In the genomic region with DNA sequence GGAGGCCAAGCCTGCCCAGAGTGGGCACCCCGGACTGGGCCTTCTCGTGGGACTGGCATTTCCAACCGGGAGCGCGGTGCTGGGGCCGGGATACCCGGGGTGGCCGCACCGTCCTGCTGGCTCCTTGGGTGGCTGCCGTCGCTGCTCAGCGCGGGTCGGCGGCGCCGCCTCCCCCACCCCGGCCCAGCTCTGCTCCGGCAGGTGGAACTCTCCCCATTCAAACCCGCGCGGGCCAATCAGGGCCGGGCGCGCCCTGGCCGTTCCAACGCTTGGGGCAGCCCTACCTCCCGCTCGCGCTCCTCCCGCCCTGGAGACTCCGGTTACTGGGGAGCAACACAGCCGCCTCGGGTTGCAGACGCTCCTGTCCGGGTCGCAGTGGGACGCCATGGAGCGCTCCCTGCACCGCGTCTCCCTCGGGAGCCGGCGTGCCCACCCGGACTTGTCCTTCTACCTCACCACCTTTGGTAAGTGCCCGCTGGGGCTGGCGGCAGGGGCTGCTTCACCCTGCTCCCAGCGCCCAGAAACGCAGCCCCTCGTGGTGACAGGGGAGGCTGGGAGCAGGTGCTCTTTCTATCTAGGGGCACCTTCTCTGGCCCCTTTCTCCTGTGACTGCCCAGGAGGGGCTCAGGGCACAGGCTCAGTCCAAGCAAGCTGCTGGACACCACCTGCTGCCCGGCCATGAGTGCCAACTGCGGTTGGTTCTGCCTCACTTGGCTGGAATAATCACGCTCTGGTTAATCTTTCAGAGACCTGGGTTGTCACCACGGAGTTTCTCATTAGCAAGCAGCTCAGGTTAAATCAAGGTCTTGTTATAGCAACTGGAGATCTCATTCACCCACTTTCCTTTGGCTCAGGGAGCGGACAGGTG, we compare ENCODE assay signal across 8 cellular contexts. TPM values are rescaled to one million over a fixed set of nuclear protein-coding genes. Genes with fewer than 3 reads are reported as not detected.
DNase-seq lines count a peak whose midpoint lies in the region; ATAC-seq and TF ChIP-seq lines count a peak whose summit lies in the region.

A gene (plus strand): TSS at position 310 of the 868 bp plus-strand sequence. CDS start 76 bp downstream, at position 386.

- peak; percentile 100 for ATAC-seq in WTC11
- peak; percentile 96 for ATAC-seq in Right ventricle myocardium inferior
- peak; percentile 86 for ATAC-seq in omental fat pad (ENCODE audit: low FRiP score)
- no peak for ATAC-seq in HG02798 (IDR thresholded peaks at IDR 0.05; ENCODE audit: poor library complexity, unreplicated experiment)

- peak within 1 kb of the TSS in 1 of 7 donors; percentile 31 for H3K27ac Mint-ChIP-seq in CD4-positive, alpha-beta memory T cell
- no peak within 1 kb of the TSS for H3K27ac Mint-ChIP-seq in WTC11

- no peaks in the 10 kb centered on the region for H3K36me3 ChIP-seq in CD4-positive, alpha-beta memory T cell (ENCODE audit: insufficient read depth, low read length)

- no peaks in the 10 kb centered on the region for H3K27me3 ChIP-seq in CD4-positive, alpha-beta memory T cell (ENCODE audit: insufficient read depth, low read length)

- H3K27ac ChIP-seq in CD4-positive, alpha-beta memory T cell (ENCODE audit: low read depth, low read length), result no peak within 1 kb of the TSS

- no peak within 1 kb of the TSS for H3K4me3 ChIP-seq in CD4-positive, alpha-beta memory T cell (ENCODE audit: low read length in 2 of 2)

- no peak for DNase-seq in CD4-positive, alpha-beta memory T cell
- DNase-seq in NCI-H1092 treated with DMSO at 0.1 percent for 48 hours (lab: John Stamatoyannopoulos, UW) (peak; percentile 86), WTC11 (ENCODE audit: low spot score) (peak; percentile 86), Right ventricle myocardium inferior (ENCODE audit: missing footprints) (no peak), omental fat pad (ENCODE audit: low spot score) (no peak), foreskin melanocyte (no peak)
- no peak for DNase-seq in activated naive CD4-positive, alpha-beta T cell treated with Interleukin-2 at 50 U/mL for 16 hours

- H3K4me1 ChIP-seq in CD4-positive, alpha-beta memory T cell (ENCODE audit: insufficient read depth, low read length), result no peaks in the 10 kb centered on the region

- no peak within 1 kb of the TSS for H3K4me3 Mint-ChIP-seq in CD4-positive, alpha-beta memory T cell
- H3K4me3 Mint-ChIP-seq in WTC11, result peak within 1 kb of the TSS; percentile 68

- peaks cover 0 to 5% (median 0%) of the 10 kb centered on the region in 8 donors for H3K9me3 Mint-ChIP-seq in CD4-positive, alpha-beta memory T cell
- H3K9me3 Mint-ChIP-seq in WTC11, result peaks cover 9% of the 10 kb centered on the region; the same call in 1 of the 2 replicates

- H3K27me3 Mint-ChIP-seq in CD4-positive, alpha-beta memory T cell, result no peaks in the 10 kb centered on the region
- H3K27me3 Mint-ChIP-seq in WTC11 (ENCODE audit: low read depth), result peaks cover 40% of the 10 kb centered on the region

- TF ChIP-seq CTCF in WTC11 (IDR thresholded peaks at IDR 0.05), result no peak
- no peak for TF ChIP-seq CTCF in omental fat pad (IDR thresholded peaks at IDR 0.05)

- H3K9me3 ChIP-seq in CD4-positive, alpha-beta memory T cell (ENCODE audit: control insufficient read depth in 1 of 2, low read length in 2 of 2), result no peaks in the 10 kb centered on the region

- intact Hi-C loops in CD4-positive, alpha-beta memory T cell (cut with micrococcal nuclease), result no loop called here
- intact Hi-C loops in Right ventricle myocardium inferior (cut with DNase I), result no loop called here

- POLR2A ChIA-PET in CD4-positive, alpha-beta memory T cell (lab: Charles Lee; ENCODE audit: partially characterized antibody), result no interaction called here
- POLR2A ChIA-PET in WTC11 (lab: Charles Lee), result interaction anchor here (0.6 to 1.1 kb wide), 4 partner anchors 9 to 123 kb away, joined by 3 to 4 read pairs (median 3); no protein-coding TSS in a partner anchor

- H3K36me3 Mint-ChIP-seq in CD4-positive, alpha-beta memory T cell, result no peaks in the 10 kb centered on the region
- no peaks in the 10 kb centered on the region for H3K36me3 Mint-ChIP-seq in WTC11

- CTCF ChIA-PET in CD4-positive, alpha-beta memory T cell (lab: Charles Lee; ENCODE audit: partially characterized antibody), result interaction anchor here (1.3 kb wide), 1 partner anchor 192 kb away, joined by 3 read pairs; no protein-coding TSS in a partner anchor
- CTCF ChIA-PET in WTC11 (lab: Charles Lee), result interaction anchor here (0.6 to 2.6 kb wide), 13 partner anchors 9 to 195 kb away, joined by 3 to 13 read pairs (median 4); no protein-coding TSS in a partner anchor

- H3K4me1 Mint-ChIP-seq in CD4-positive, alpha-beta memory T cell, result peaks cover 0 to 2% (median 0%) of the 10 kb centered on the region in 4 donors
- peaks cover 20% of the 10 kb centered on the region for H3K4me1 Mint-ChIP-seq in WTC11

TF ChIP-seq in WTC11, 78 proteins besides CTCF, POLR2A, EP300 and RAD21 (continues in another document):
- TF ChIP-seq FOXP1 (CRISPR knock-in tag; IDR thresholded peaks at IDR 0.05; ENCODE audit: borderline replicate concordance) (peak; percentile 67; the same call in 1 of the 2 replicates), NFYB (CRISPR knock-in tag; conservative IDR thresholded peaks at IDR 0.05; ENCODE audit: low read depth) (peak; percentile 62; the same call in 1 of the 2 replicates), MYBL2 (CRISPR knock-in tag; IDR thresholded peaks at IDR 0.05) (peak; percentile 99), IRF2 (CRISPR knock-in tag; IDR thresholded peaks at IDR 0.05; ENCODE audit: borderline replicate concordance, low read depth) (no peak), NR1H2 (CRISPR knock-in tag; IDR thresholded peaks at IDR 0.05) (no peak), RELA (CRISPR knock-in tag; IDR thresholded peaks at IDR 0.05; ENCODE audit: borderline replicate concordance) (0 out of 2 replicates have a peak, but pooled peaks have one; percentile 53)
- TF ChIP-seq, protein P1, sequence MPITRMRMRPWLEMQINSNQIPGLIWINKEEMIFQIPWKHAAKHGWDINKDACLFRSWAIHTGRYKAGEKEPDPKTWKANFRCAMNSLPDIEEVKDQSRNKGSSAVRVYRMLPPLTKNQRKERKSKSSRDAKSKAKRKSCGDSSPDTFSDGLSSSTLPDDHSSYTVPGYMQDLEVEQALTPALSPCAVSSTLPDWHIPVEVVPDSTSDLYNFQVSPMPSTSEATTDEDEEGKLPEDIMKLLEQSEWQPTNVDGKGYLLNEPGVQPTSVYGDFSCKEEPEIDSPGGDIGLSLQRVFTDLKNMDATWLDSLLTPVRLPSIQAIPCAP (CRISPR knock-in tag; IDR thresholded peaks at IDR 0.05), result no peak
- TF ChIP-seq, protein P2, sequence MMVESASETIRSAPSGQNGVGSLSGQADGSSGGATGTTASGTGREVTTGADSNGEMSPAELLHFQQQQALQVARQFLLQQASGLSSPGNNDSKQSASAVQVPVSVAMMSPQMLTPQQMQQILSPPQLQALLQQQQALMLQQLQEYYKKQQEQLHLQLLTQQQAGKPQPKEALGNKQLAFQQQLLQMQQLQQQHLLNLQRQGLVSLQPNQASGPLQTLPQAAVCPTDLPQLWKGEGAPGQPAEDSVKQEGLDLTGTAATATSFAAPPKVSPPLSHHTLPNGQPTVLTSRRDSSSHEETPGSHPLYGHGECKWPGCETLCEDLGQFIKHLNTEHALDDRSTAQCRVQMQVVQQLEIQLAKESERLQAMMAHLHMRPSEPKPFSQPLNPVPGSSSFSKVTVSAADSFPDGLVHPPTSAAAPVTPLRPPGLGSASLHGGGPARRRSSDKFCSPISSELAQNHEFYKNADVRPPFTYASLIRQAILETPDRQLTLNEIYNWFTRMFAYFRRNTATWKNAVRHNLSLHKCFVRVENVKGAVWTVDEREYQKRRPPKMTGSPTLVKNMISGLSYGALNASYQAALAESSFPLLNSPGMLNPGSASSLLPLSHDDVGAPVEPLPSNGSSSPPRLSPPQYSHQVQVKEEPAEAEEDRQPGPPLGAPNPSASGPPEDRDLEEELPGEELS (CRISPR knock-in tag; IDR thresholded peaks at IDR 0.05), result 0 out of 2 replicates have a peak, but pooled peaks have one; percentile 50
- TF ChIP-seq, protein P3, sequence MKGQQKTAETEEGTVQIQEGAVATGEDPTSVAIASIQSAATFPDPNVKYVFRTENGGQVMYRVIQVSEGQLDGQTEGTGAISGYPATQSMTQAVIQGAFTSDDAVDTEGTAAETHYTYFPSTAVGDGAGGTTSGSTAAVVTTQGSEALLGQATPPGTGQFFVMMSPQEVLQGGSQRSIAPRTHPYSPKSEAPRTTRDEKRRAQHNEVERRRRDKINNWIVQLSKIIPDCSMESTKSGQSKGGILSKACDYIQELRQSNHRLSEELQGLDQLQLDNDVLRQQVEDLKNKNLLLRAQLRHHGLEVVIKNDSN (CRISPR knock-in tag; IDR thresholded peaks at IDR 0.05), result peak; percentile 4; the same call in 1 of the 2 replicates
- TF ChIP-seq, protein P4, sequence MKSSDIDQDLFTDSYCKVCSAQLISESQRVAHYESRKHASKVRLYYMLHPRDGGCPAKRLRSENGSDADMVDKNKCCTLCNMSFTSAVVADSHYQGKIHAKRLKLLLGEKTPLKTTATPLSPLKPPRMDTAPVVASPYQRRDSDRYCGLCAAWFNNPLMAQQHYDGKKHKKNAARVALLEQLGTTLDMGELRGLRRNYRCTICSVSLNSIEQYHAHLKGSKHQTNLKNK (CRISPR knock-in tag; IDR thresholded peaks at IDR 0.05), result no peak
- TF ChIP-seq, protein P5, sequence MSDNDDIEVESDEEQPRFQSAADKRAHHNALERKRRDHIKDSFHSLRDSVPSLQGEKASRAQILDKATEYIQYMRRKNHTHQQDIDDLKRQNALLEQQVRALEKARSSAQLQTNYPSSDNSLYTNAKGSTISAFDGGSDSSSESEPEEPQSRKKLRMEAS (CRISPR knock-in tag; IDR thresholded peaks at IDR 0.05), result peak; percentile 86
- TF ChIP-seq, protein P6, sequence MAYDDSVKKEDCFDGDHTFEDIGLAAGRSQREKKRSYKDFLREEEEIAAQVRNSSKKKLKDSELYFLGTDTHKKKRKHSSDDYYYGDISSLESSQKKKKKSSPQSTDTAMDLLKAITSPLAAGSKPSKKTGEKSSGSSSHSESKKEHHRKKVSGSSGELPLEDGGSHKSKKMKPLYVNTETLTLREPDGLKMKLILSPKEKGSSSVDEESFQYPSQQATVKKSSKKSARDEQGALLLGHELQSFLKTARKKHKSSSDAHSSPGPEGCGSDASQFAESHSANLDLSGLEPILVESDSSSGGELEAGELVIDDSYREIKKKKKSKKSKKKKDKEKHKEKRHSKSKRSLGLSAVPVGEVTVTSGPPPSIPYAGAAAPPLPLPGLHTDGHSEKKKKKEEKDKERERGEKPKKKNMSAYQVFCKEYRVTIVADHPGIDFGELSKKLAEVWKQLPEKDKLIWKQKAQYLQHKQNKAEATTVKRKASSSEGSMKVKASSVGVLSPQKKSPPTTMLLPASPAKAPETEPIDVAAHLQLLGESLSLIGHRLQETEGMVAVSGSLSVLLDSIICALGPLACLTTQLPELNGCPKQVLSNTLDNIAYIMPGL (CRISPR knock-in tag; IDR thresholded peaks at IDR 0.05), result peak; percentile 48; the same call in 1 of the 2 replicates

RNA-seq across cellular contexts. Expression of the gene that starts here (rescaled TPM):
- total RNA-seq in CD4-positive, alpha-beta memory T cell, result 10 to 100 TPM; 17.5 to 18.4 TPM
- 10 to 100 TPM in 1 of 2 donors, 1 to 10 TPM in 1; 3.4 to 23.2 TPM for polyA plus RNA-seq in CD4-positive, alpha-beta memory T cell
- total RNA-seq in WTC11 (2021), result 15.0 to 17.2 TPM (median 16.6 TPM) in 3 replicates
- total RNA-seq in Right ventricle myocardium inferior, result 139 TPM
- total RNA-seq in omental fat pad, result 100 to 1,000 TPM in 2 of 4 donors, 10 to 100 TPM in 2; 76.0 to 169 (median 105) TPM

Comparison
In these comparisons a context has a peak if more than half of its experiments do, and no peak if none do; other contexts are left out.
1. DNase-seq: peak in NCI-H1092 treated with DMSO at 0.1 percent for 48 hours (single experiment) and WTC11 (single experiment); none in CD4-positive, alpha-beta memory T cell (0 of 5), Right ventricle myocardium inferior (single experiment), omental fat pad (single experiment), foreskin melanocyte (single experiment) and activated naive CD4-positive, alpha-beta T cell treated with Interleukin-2 at 50 U/mL for 16 hours (single experiment).